ENCODE assay signal across 10 cellular contexts in the genomic region with DNA sequence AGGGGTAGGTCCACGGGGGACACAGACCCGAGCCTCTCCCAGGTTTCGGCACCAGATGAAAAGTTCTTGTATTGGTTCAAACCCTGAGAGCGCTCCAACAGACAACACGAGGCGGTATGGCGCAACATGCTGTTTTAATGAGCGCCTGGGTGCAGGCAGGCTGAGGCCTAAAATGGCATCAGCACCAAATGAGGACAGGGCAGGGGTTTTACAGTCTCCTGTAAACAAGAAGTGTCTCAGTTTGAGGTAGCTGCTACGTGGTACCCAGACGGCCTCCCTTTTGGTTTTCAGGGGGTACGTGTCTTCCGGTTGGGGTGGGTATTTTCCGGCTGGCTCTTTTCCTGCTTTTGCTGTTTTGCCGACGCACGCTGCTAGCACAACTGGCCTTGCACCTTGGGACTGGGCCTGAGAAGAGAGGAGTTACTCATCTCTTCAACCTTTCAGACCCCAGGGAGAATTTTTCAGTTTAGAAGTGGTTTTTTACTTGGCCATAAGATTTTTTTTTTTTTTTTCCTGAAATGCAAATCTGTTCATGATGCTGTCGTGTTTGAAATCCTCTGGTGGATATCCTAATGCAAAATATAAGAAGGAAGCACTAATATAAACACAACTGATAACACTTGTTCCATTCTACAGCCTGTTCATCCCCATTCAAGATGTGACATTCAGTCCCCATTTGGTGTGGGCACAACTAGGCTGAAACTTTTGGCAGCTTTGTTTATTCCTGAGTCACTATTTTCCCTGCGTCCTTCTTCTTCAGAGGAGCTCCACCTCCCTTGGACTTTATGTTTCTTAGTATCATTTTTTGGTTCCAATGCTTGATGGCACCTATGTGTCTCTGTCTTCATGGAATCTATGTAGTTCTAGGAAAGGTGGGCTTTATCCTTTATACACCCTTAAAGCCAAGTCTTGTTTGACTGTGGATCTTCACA. TPM values are rescaled to one million over a fixed set of nuclear protein-coding genes. Genes with fewer than 3 reads are reported as not detected.
DNase-seq lines count a peak whose midpoint lies in the region; ATAC-seq, FAIRE-seq and TF ChIP-seq lines count a peak whose summit lies in the region.
"Had no signal": no experiment of that assay in that cellular context is flagged by ENCODE, and none has a peak within 500 bp of the region (broad histone marks: within the 10 kb centered on the region; RNA-seq: fewer than 3 reads in every experiment).

No MANE protein-coding gene starts in this region.

- no peaks in the 10 kb centered on the region for H3K36me3 ChIP-seq in CD4-positive, alpha-beta memory T cell (ENCODE audit: insufficient read depth, low read length)
- no peaks in the 10 kb centered on the region for H3K36me3 ChIP-seq in kidney (ENCODE audit: control insufficient read depth in 1 of 2, insufficient read depth in 2 of 2, low read length in 2 of 2)
- peaks cover 11% of the 10 kb centered on the region for H3K36me3 ChIP-seq in endodermal cell (ENCODE audit: control insufficient read depth, insufficient read depth, low read length)

- no peak overlapping the region for H3K9ac ChIP-seq in kidney (ENCODE audit: low read length in 2 of 2)
- no peak overlapping the region for H3K9ac ChIP-seq in endodermal cell (ENCODE audit: extremely low read depth, low read length, poor library complexity, severe bottlenecking)

- H3K9me3 ChIP-seq in CD4-positive, alpha-beta memory T cell (ENCODE audit: control insufficient read depth in 1 of 2, low read length in 2 of 2): no peaks in the 10 kb centered on the region
- H3K9me3 ChIP-seq in kidney (ENCODE audit: control insufficient read depth in 1 of 2, low read length in 2 of 2) (no peaks in the 10 kb centered on the region), endodermal cell (ENCODE audit: control insufficient read depth, low read length) (no peaks in the 10 kb centered on the region)

- H3K4me3 ChIP-seq in CD4-positive, alpha-beta memory T cell (ENCODE audit: low read length in 2 of 2): no peak overlapping the region
- no peak overlapping the region for H3K4me3 ChIP-seq in kidney (ENCODE audit: low read length in 2 of 2)
- H3K4me3 ChIP-seq in endodermal cell (ENCODE audit: low read length): no peak overlapping the region

- no peaks in the 10 kb centered on the region for H3K27me3 Mint-ChIP-seq in CD4-positive, alpha-beta memory T cell
- no peaks in the 10 kb centered on the region for H3K27me3 Mint-ChIP-seq in activated naive CD8-positive, alpha-beta T cell treated with anti-CD3 and anti-CD28 coated beads, Interleukin-2, amount 50 U/mL, for 24 hours
- peaks cover 20% of the 10 kb centered on the region for H3K27me3 Mint-ChIP-seq in endodermal cell (ENCODE audit: insufficient read depth)

- DNase-seq in CD4-positive, alpha-beta memory T cell: no peak
- DNase-seq in activated naive CD8-positive, alpha-beta T cell treated with anti-CD3 and anti-CD28 coated beads, Interleukin-2, amount 50 U/mL, for 24 hours: no peak
- DNase-seq in kidney: no peak
- no peak for DNase-seq in stimulated activated naive CD4-positive, alpha-beta T cell (lab: John Stamatoyannopoulos, UW)
- DNase-seq in activated CD4-positive, alpha-beta T cell treated with anti-CD3 and anti-CD28 coated beads, Interleukin-2, amount 50 U/mL, for 48 hours: no peak
- no peak for DNase-seq in endodermal cell
- DNase-seq: left ventricle myocardium superior had no signal

- no peak overlapping the region for H3K27ac ChIP-seq in CD4-positive, alpha-beta memory T cell (ENCODE audit: low read depth, low read length)
- H3K27ac ChIP-seq in kidney (ENCODE audit: low read depth in 2 of 2, low read length in 2 of 2): no peak overlapping the region
- H3K27ac ChIP-seq in endodermal cell (ENCODE audit: low read depth, low read length): no peak overlapping the region

- ATAC-seq in HG03039 (IDR thresholded peaks at IDR 0.05; ENCODE audit: unreplicated experiment): peak; percentile 48
- peak; percentile 46 for ATAC-seq in activated naive CD8-positive, alpha-beta T cell treated with anti-CD3 and anti-CD28 coated beads, Interleukin-2, amount 50 U/mL, for 24 hours

- peaks cover 22 to 67% (median 29%) of the 10 kb centered on the region in 4 donors for H3K4me1 Mint-ChIP-seq in CD4-positive, alpha-beta memory T cell
- H3K4me1 Mint-ChIP-seq in activated naive CD8-positive, alpha-beta T cell treated with anti-CD3 and anti-CD28 coated beads, Interleukin-2, amount 50 U/mL, for 24 hours: peaks cover 49% of the 10 kb centered on the region
- peaks cover 14% of the 10 kb centered on the region for H3K4me1 Mint-ChIP-seq in endodermal cell

- peaks cover 0 to 9% of the 10 kb centered on the region in 2 donors for H3K36me3 Mint-ChIP-seq in CD4-positive, alpha-beta memory T cell
- peaks cover 3% of the 10 kb centered on the region for H3K36me3 Mint-ChIP-seq in activated naive CD8-positive, alpha-beta T cell treated with anti-CD3 and anti-CD28 coated beads, Interleukin-2, amount 50 U/mL, for 24 hours (ENCODE audit: low read depth)
- H3K36me3 Mint-ChIP-seq in endodermal cell (ENCODE audit: low read depth): no peaks in the 10 kb centered on the region

- peaks cover 0 to 2% (median 0%) of the 10 kb centered on the region in 8 donors for H3K9me3 Mint-ChIP-seq in CD4-positive, alpha-beta memory T cell
- H3K9me3 Mint-ChIP-seq in activated naive CD8-positive, alpha-beta T cell treated with anti-CD3 and anti-CD28 coated beads, Interleukin-2, amount 50 U/mL, for 24 hours: no peaks in the 10 kb centered on the region
- H3K9me3 Mint-ChIP-seq in endodermal cell: no peaks in the 10 kb centered on the region

- TF ChIP-seq CTCF in kidney (IDR thresholded peaks at IDR 0.05; ENCODE audit: borderline replicate concordance, extremely low read depth, insufficient read depth) (no peak), endodermal cell (conservative IDR thresholded peaks at IDR 0.05) (no peak)

- H3K4me1 ChIP-seq in CD4-positive, alpha-beta memory T cell (ENCODE audit: insufficient read depth, low read length): peaks cover 43% of the 10 kb centered on the region
- H3K4me1 ChIP-seq in kidney (ENCODE audit: control insufficient read depth in 1 of 2, insufficient read depth in 1 of 2, low read depth in 1 of 2, low read length in 2 of 2) (peaks cover 13 to 16% of the 10 kb centered on the region in 2 donors), endodermal cell (ENCODE audit: control insufficient read depth, insufficient read depth, low read length) (peaks cover 7% of the 10 kb centered on the region)

- H3K27me3 ChIP-seq in CD4-positive, alpha-beta memory T cell (ENCODE audit: insufficient read depth, low read length): no peaks in the 10 kb centered on the region
- no peaks in the 10 kb centered on the region for H3K27me3 ChIP-seq in endodermal cell (ENCODE audit: control insufficient read depth, insufficient read depth, low read length, poor library complexity, severe bottlenecking)

- intact Hi-C loops in CD4-positive, alpha-beta memory T cell (cut with micrococcal nuclease): loop anchor here (10.0 kb wide), 1 partner anchor 1165 kb away; the partner anchor contains the start of genes RPL27A and TRIM66
- intact Hi-C loops in kidney (cut with DNase I): no loop called here

- H3K27ac Mint-ChIP-seq in CD4-positive, alpha-beta memory T cell: peak overlapping the region in 5 of 7 donors; percentile 30 to 84 (median 76)
- peak overlapping the region; percentile 55 for H3K27ac Mint-ChIP-seq in activated naive CD8-positive, alpha-beta T cell treated with anti-CD3 and anti-CD28 coated beads, Interleukin-2, amount 50 U/mL, for 24 hours
- no peak overlapping the region for H3K27ac Mint-ChIP-seq in endodermal cell

- no peak for FAIRE-seq in kidney (lab: Jason Lieb, UNC)
- FAIRE-seq: TTC549 had no signal

- WGBS in endodermal cell (ENCODE audit: insufficient coverage in 1 of 2, insufficient read length in 1 of 2), 2 experiments: 77 to 82% methylated on average over 14 to 18 of the region's 18 CpGs

- TF ChIP-seq POLR2A in GM19099 (IDR thresholded peaks at IDR 0.05; ENCODE audit: extremely low read depth, insufficient read length, low read depth): peak; percentile 49

- peak overlapping the region in 2 of 8 donors; percentile 1 to 20 for H3K4me3 Mint-ChIP-seq in CD4-positive, alpha-beta memory T cell
- H3K4me3 Mint-ChIP-seq in activated naive CD8-positive, alpha-beta T cell treated with anti-CD3 and anti-CD28 coated beads, Interleukin-2, amount 50 U/mL, for 24 hours: peak overlapping the region; percentile 24
- H3K4me3 Mint-ChIP-seq in endodermal cell: no peak overlapping the region

- CTCF ChIA-PET in CD4-positive, alpha-beta memory T cell (lab: Charles Lee; ENCODE audit: partially characterized antibody): interaction anchor here (0.8 to 5.1 kb wide), 5 partner anchors 8 to 175 kb away, joined by 3 to 34 read pairs (median 6); partner anchors contain the start of gene PPFIBP2

- POLR2A ChIA-PET in CD4-positive, alpha-beta memory T cell (lab: Charles Lee; ENCODE audit: partially characterized antibody): interaction anchor here (1.6 kb wide), 1 partner anchor 14 kb away, joined by 6 read pairs; no protein-coding TSS in a partner anchor

RNA-seq across cellular contexts. Expression of gene PPFIBP2, which starts 6.5 kb away (rescaled TPM):
- total RNA-seq in CD4-positive, alpha-beta memory T cell: 10 to 100 TPM; 18.5 to 22.0 TPM
- 10 to 100 TPM in 1 of 2 donors, 1 to 10 TPM in 1; 4.0 to 19.5 TPM for polyA plus RNA-seq in CD4-positive, alpha-beta memory T cell
- 31.6 TPM for total RNA-seq in kidney
- 44.4 TPM for polyA plus RNA-seq in kidney (ENCODE audit: insufficient read depth, low read depth, low replicate concordance)
- total RNA-seq in endodermal cell: 100 to 1,000 TPM; 149 to 195 TPM
- 23.6 TPM for polyA plus RNA-seq in endodermal cell (2013, experiment 1 of 2)
- polyA plus RNA-seq in endodermal cell (2013, experiment 2 of 2): 16.9 TPM

RNA-seq across cellular contexts. Expression of gene OLFML1, which starts 35.0 kb away (rescaled TPM):
- total RNA-seq in CD4-positive, alpha-beta memory T cell: not detected
- polyA plus RNA-seq in CD4-positive, alpha-beta memory T cell: not detected
- total RNA-seq in kidney: 7.6 TPM
- polyA plus RNA-seq in kidney (ENCODE audit: insufficient read depth, low read depth, low replicate concordance): 8.3 TPM
- 1 to 10 TPM in 1 of 2 donors, under 1 TPM in 1; 0.81 to 1.5 TPM for total RNA-seq in endodermal cell
- 0.75 TPM for polyA plus RNA-seq in endodermal cell (2013, experiment 1 of 2)
- 0.66 TPM for polyA plus RNA-seq in endodermal cell (2013, experiment 2 of 2)
